In genomic region chr9:36764364-36765076, GRCh38 we compare ENCODE assay signal across 13 cellular contexts.
DNase-seq lines count a peak whose midpoint lies in the region; ATAC-seq and TF ChIP-seq lines count a peak whose summit lies in the region.
"Had no signal": no experiment of that assay in that cellular context is flagged by ENCODE, and none has a peak within 500 bp of the region (broad histone marks: within the 10 kb centered on the region; RNA-seq: fewer than 3 reads in every experiment).

No MANE protein-coding gene starts in this region.

- no peak overlapping the region for H4K91ac ChIP-seq in trophoblast cell (ENCODE audit: low read depth, low read length)

- H2BK120ac ChIP-seq in trophoblast cell (ENCODE audit: insufficient read depth, low read length, poor library complexity): no peak overlapping the region

- H4K20me1 ChIP-seq in OCI-LY3 (ENCODE audit: insufficient read depth, low read length): no peaks in the 10 kb centered on the region

- H4K8ac ChIP-seq in trophoblast cell (ENCODE audit: low read depth, low read length): no peak overlapping the region

- 100% methylated on average over 7 of the region's 14 CpGs for WGBS in trophoblast cell (ENCODE audit: extremely low coverage, insufficient coverage, insufficient read length)

- no peak overlapping the region for H3K14ac ChIP-seq in trophoblast cell (ENCODE audit: low read length)

- H2BK12ac ChIP-seq in trophoblast cell (ENCODE audit: low read length): no peak overlapping the region

- H3K36me3 ChIP-seq in OCI-LY3 (replicated peaks; ENCODE audit: low read depth, low read length) (no peaks in the 10 kb centered on the region), trophoblast cell (ENCODE audit: control insufficient read depth in 1 of 2, insufficient read depth in 2 of 2, low read length in 2 of 2) (no peaks in the 10 kb centered on the region)
- H3K36me3 ChIP-seq: thoracic aorta had no signal

- H3K9me3 ChIP-seq in OCI-LY3 (ENCODE audit: insufficient read depth, low read length) (no peaks in the 10 kb centered on the region), trophoblast cell (ENCODE audit: insufficient read depth, low read depth, low read length) (peaks cover 12% of the 10 kb centered on the region)
- H3K9me3 ChIP-seq: thoracic aorta had no signal

- H3K27ac ChIP-seq in OCI-LY3 (ENCODE audit: low read length) (peak overlapping the region; percentile 92), trophoblast cell (ENCODE audit: low read depth, low read length) (no peak overlapping the region)
- H3K27ac ChIP-seq: HL-60, parathyroid adenoma, thoracic aorta had no signal

- no peak overlapping the region for H4K12ac ChIP-seq in trophoblast cell (ENCODE audit: low read depth, low read length)

- no peak overlapping the region for H2BK5ac ChIP-seq in trophoblast cell (ENCODE audit: low read depth, low read length, poor library complexity)

- no peak for TF ChIP-seq CTCF in OCI-LY3 (IDR thresholded peaks at IDR 0.05; ENCODE audit: low read depth, low read length)

- H3K4me2 ChIP-seq in OCI-LY3 (ENCODE audit: low read length) (peak overlapping the region; percentile 96), trophoblast cell (ENCODE audit: low read length) (no peak overlapping the region)

- H3K79me2 ChIP-seq in OCI-LY3 (ENCODE audit: low read length) (no peaks in the 10 kb centered on the region), trophoblast cell (ENCODE audit: control insufficient read depth, insufficient read depth, low read length, poor library complexity) (no peaks in the 10 kb centered on the region)
- H3K79me2 ChIP-seq: parathyroid adenoma had no signal

- H3K23ac ChIP-seq in trophoblast cell (ENCODE audit: low read length): peak overlapping the region; percentile 43

- peaks cover 8% of the 10 kb centered on the region for H3K4me1 ChIP-seq in OCI-LY3 (ENCODE audit: low read length)
- peaks cover 4 to 5% of the 10 kb centered on the region in 2 experiments for H3K4me1 ChIP-seq in trophoblast cell (ENCODE audit: control insufficient read depth in 1 of 2, insufficient read depth in 2 of 2, low read length in 2 of 2)
- H3K4me1 ChIP-seq: parathyroid adenoma had no signal

- H3K18ac ChIP-seq in trophoblast cell (ENCODE audit: low read length): no peak overlapping the region

- H3K79me1 ChIP-seq in trophoblast cell (ENCODE audit: low read length): no peaks in the 10 kb centered on the region

- H3K27me3 ChIP-seq in OCI-LY3 (ENCODE audit: low read depth, low read length) (peaks cover 39% of the 10 kb centered on the region), trophoblast cell (ENCODE audit: insufficient read depth, low read length) (no peaks in the 10 kb centered on the region)

- peak; percentile 58 to 76 for DNase-seq in NCI-H2081 (lab: John Stamatoyannopoulos, UW)
- DNase-seq in NCI-H2081 treated with DMSO at 0.1 percent for 48 hours (lab: John Stamatoyannopoulos, UW): no peak
- peak; percentile 81 for DNase-seq in NCI-H146 treated with DMSO at 0.1 percent for 48 hours (lab: John Stamatoyannopoulos, UW; ENCODE audit: unreplicated experiment)
- no peak for DNase-seq in trophoblast cell
- DNase-seq in CD1c-positive myeloid dendritic cell (ENCODE audit: extremely low spot score): no peak
- DNase-seq: activated CD4-positive, alpha-beta T cell treated with anti-CD3 and anti-CD28 coated beads, Interleukin-2, amount 10 ng/mL, durations not matched to agents 7 days and 5 days; DMS 273 treated with DMSO at 0.1 percent for 48 hours had no signal

- H2AFZ ChIP-seq in OCI-LY3 (ENCODE audit: low read depth, low read length): peak overlapping the region; percentile 35; the same call in 1 of the 2 replicates
- no peak overlapping the region for H2AFZ ChIP-seq in trophoblast cell (ENCODE audit: insufficient read depth, low read length, poor library complexity)

- ATAC-seq in GM19328 (IDR thresholded peaks at IDR 0.05; ENCODE audit: unreplicated experiment) (no peak), GM21528 (IDR thresholded peaks at IDR 0.05; ENCODE audit: low FRiP score, unreplicated experiment) (no peak)

- no peak overlapping the region for H2AK5ac ChIP-seq in trophoblast cell (ENCODE audit: low read length)

- H3K4me3 ChIP-seq in OCI-LY3 (ENCODE audit: low read length) (peak overlapping the region; percentile 81), trophoblast cell (ENCODE audit: low read depth, low read length) (peak overlapping the region; percentile 59)

- no peak overlapping the region for H3K4ac ChIP-seq in trophoblast cell (ENCODE audit: low read depth, low read length)

- H3K9ac ChIP-seq in OCI-LY3 (ENCODE audit: low read length) (peak overlapping the region; percentile 76), trophoblast cell (ENCODE audit: low read length) (no peak overlapping the region)
- H3K9ac ChIP-seq: parathyroid adenoma had no signal

Comparison
In these comparisons a context has a peak if more than half of its experiments do, and no peak if none do; other contexts are left out.
1. DNase-seq: peak in NCI-H2081 (2 of 2) and NCI-H146 treated with DMSO at 0.1 percent for 48 hours (single experiment); none in NCI-H2081 treated with DMSO at 0.1 percent for 48 hours (single experiment), trophoblast cell (0 of 2) and CD1c-positive myeloid dendritic cell (single experiment).